In the genomic region with DNA sequence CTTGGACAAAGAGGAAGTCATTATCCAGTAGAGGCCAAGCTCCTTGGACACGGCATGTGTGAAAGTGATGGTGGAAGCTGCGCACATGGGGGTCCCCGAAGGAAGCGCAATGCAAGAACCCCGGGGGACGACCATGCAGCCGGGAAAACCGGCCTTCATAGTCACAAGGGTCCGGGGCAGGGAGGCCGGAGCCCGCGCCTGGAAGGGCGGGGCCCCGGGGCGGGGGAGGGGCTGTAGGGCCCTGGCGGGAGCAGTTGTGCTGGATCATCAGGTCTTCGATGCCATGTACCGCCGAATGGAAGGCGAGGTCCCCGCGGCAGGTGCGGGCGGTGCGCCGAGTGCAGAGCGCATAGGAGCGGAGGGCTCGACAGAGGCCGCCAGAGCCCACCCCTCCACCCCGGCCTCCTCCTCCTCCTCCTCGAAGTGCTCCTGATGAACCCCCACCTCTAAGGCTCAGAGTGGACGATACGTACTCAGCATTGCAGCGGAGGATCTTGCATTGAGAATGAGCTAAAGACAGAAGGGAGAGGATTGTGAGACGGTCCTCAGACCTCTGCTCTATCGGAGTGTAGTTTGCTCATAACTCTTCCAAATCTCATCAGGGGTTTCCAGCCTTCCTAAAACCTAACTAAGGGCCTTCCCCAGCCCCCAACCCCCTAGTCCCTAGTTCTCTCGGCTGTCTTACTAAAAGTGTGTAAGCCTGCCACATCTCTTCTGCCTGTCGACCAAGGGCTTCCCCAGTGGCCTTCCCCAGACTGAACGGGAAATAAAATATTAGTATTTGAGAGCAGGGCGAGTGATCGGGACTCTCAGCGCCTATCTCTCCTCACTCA, we compare ENCODE assay signal across 11 cellular contexts. TPM values are rescaled to one million over a fixed set of nuclear protein-coding genes. Genes with fewer than 3 reads are reported as not detected.
DNase-seq lines count a peak whose midpoint lies in the region; ATAC-seq, FAIRE-seq and TF ChIP-seq lines count a peak whose summit lies in the region.
"Had no signal": no experiment of that assay in that cellular context is flagged by ENCODE, and none has a peak within 500 bp of the region (broad histone marks: within the 10 kb centered on the region; RNA-seq: fewer than 3 reads in every experiment).

No MANE protein-coding gene starts in this region.

- no peaks in the 10 kb centered on the region for H3K79me2 ChIP-seq in OCI-LY7 (ENCODE audit: insufficient read depth, low read depth, low read length)

- peaks cover 78% of the 10 kb centered on the region for H3K27me3 Mint-ChIP-seq in activated CD8-positive, alpha-beta memory T cell treated with anti-CD3 and anti-CD28 coated beads, Interleukin-2, amount 10 ng/mL, durations not matched to agents 7 days and 5 days

- no peak for TF ChIP-seq CTCF in lower lobe of right lung (IDR thresholded peaks at IDR 0.05)
- no peak for TF ChIP-seq CTCF in OCI-LY7 (conservative IDR thresholded peaks at IDR 0.05; ENCODE audit: low read length)

- no peak overlapping the region for H3K4me3 Mint-ChIP-seq in activated CD8-positive, alpha-beta memory T cell treated with anti-CD3 and anti-CD28 coated beads, Interleukin-2, amount 10 ng/mL, durations not matched to agents 7 days and 5 days
- H3K4me3 Mint-ChIP-seq: activated T-helper 1 cell treated with anti-CD3 and anti-CD28 coated beads, Interleukin-12 subunit alpha, Interleukin-12 subunit beta, Interleukin-2, Interleukin-4 antibody, amounts not matched to agents 30 ng/mL and 10 ng/mL and 1 ng/mL, durations not matched to agents 14 hours and 24 hours and 36 hours had no signal

- no peak overlapping the region for H3K9ac ChIP-seq in subcutaneous abdominal adipose tissue (ENCODE audit: low read length in 5 of 5)

- DNase-seq in activated CD8-positive, alpha-beta memory T cell treated with anti-CD3 and anti-CD28 coated beads, Interleukin-2, amount 10 ng/mL, durations not matched to agents 7 days and 5 days = no peak
- DNase-seq in activated CD8-positive, alpha-beta memory T cell treated with anti-CD3 and anti-CD28 coated beads for 24 hours = no peak
- DNase-seq in ecto neural progenitor cell (ENCODE audit: low spot score) = peak; percentile 61
- DNase-seq in lower lobe of right lung = no peak
- no peak for DNase-seq in H54 (ENCODE audit: insufficient read length, low spot score)
- no peak for DNase-seq in OCI-LY7 (ENCODE audit: low spot score)
- DNase-seq in DMS79 treated with DMSO at 0.1 percent for 48 hours (lab: John Stamatoyannopoulos, UW) = no peak

- CTCF ChIA-PET in activated CD8-positive, alpha-beta memory T cell treated with anti-CD3 and anti-CD28 coated beads, Interleukin-2, amount 10 ng/mL, durations not matched to agents 7 days and 5 days (lab: Charles Lee) = interaction anchor here (0.6 to 14.6 kb wide), 6 partner anchors 8 to 185 kb away, joined by 3 to 168 read pairs (median 11); a partner anchor contains a TSS
- CTCF ChIA-PET in OCI-LY7 (lab: Charles Lee; ENCODE audit: unreplicated experiment) = no interaction called here

- FAIRE-seq in H54 (lab: Jason Lieb, UNC) = no peak

- intact Hi-C loops in lower lobe of right lung (cut with DNase I) = no loop called here
- intact Hi-C loops in OCI-LY7 (cut with micrococcal nuclease; ENCODE audit: unreplicated experiment) = no loop called here

- H2AFZ ChIP-seq in OCI-LY7 (ENCODE audit: low read length) = no peak overlapping the region

- POLR2A ChIA-PET in OCI-LY7 (lab: Charles Lee) = interaction anchor here (0.7 kb wide), 2 partner anchors 13 to 33 kb away, joined by 3 read pairs; no protein-coding TSS in a partner anchor

- H3K4me1 ChIP-seq in lower lobe of right lung (peaks cover 8% of the 10 kb centered on the region), subcutaneous abdominal adipose tissue (ENCODE audit: control insufficient read depth in 5 of 5, insufficient read depth in 5 of 5, low read length in 5 of 5) (peaks cover 0 to 10% (median 7%) of the 10 kb centered on the region in 5 donors), OCI-LY7 (ENCODE audit: insufficient read depth, low read length, poor library complexity, severe bottlenecking) (no peaks in the 10 kb centered on the region)

- H4K20me1 ChIP-seq in OCI-LY7 (ENCODE audit: insufficient read depth, low read length) = no peaks in the 10 kb centered on the region

- H3K27me3 ChIP-seq in lower lobe of right lung (ENCODE audit: low read depth) (peaks cover 20% of the 10 kb centered on the region), subcutaneous abdominal adipose tissue (ENCODE audit: control insufficient read depth in 5 of 5, insufficient read depth in 4 of 5, low read length in 5 of 5) (peaks cover 16 to 27% (median 19%) of the 10 kb centered on the region in 5 donors)

- H3K9me2 ChIP-seq in OCI-LY7 (ENCODE audit: insufficient read depth, low read length) = no peaks in the 10 kb centered on the region

- no peak for TF ChIP-seq POLR2A in H54 (IDR thresholded peaks at IDR 0.05; ENCODE audit: low read depth, low read length)

- no peak overlapping the region for H3K27ac Mint-ChIP-seq in activated CD8-positive, alpha-beta memory T cell treated with anti-CD3 and anti-CD28 coated beads, Interleukin-2, amount 10 ng/mL, durations not matched to agents 7 days and 5 days
- H3K27ac Mint-ChIP-seq: activated T-helper 1 cell treated with anti-CD3 and anti-CD28 coated beads, Interleukin-12 subunit alpha, Interleukin-12 subunit beta, Interleukin-2, Interleukin-4 antibody, amounts not matched to agents 30 ng/mL and 10 ng/mL and 1 ng/mL, durations not matched to agents 14 hours and 24 hours and 36 hours had no signal

- no peaks in the 10 kb centered on the region for H3K36me3 Mint-ChIP-seq in activated CD8-positive, alpha-beta memory T cell treated with anti-CD3 and anti-CD28 coated beads, Interleukin-2, amount 10 ng/mL, durations not matched to agents 7 days and 5 days

- H3K36me3 ChIP-seq in lower lobe of right lung (no peaks in the 10 kb centered on the region), subcutaneous abdominal adipose tissue (ENCODE audit: control insufficient read depth in 5 of 5, insufficient read depth in 5 of 5, low read length in 5 of 5) (no peaks in the 10 kb centered on the region), OCI-LY7 (ENCODE audit: insufficient read depth, low read length) (no peaks in the 10 kb centered on the region)

- H3K9me3 Mint-ChIP-seq in activated CD8-positive, alpha-beta memory T cell treated with anti-CD3 and anti-CD28 coated beads, Interleukin-2, amount 10 ng/mL, durations not matched to agents 7 days and 5 days (ENCODE audit: low read depth) = no peaks in the 10 kb centered on the region
- H3K9me3 Mint-ChIP-seq: activated T-helper 1 cell treated with anti-CD3 and anti-CD28 coated beads, Interleukin-12 subunit alpha, Interleukin-12 subunit beta, Interleukin-2, Interleukin-4 antibody, amounts not matched to agents 30 ng/mL and 10 ng/mL and 1 ng/mL, durations not matched to agents 14 hours and 24 hours and 36 hours had no signal

- H3K4me1 Mint-ChIP-seq in activated CD8-positive, alpha-beta memory T cell treated with anti-CD3 and anti-CD28 coated beads, Interleukin-2, amount 10 ng/mL, durations not matched to agents 7 days and 5 days = peaks cover 4% of the 10 kb centered on the region

- H3K4me2 ChIP-seq in OCI-LY7 (ENCODE audit: low read length) = no peak overlapping the region

- no TSS peak for BruUV-seq in OCI-LY7 (replicated peaks; lab: Mats Ljungman, UMichigan)

- H3K9me3 ChIP-seq in lower lobe of right lung (no peaks in the 10 kb centered on the region), subcutaneous abdominal adipose tissue (ENCODE audit: control insufficient read depth in 5 of 5, low read length in 5 of 5) (no peaks in the 10 kb centered on the region), OCI-LY7 (ENCODE audit: low read length) (no peaks in the 10 kb centered on the region)

- peak; percentile 53 for ATAC-seq in activated CD8-positive, alpha-beta memory T cell treated with anti-CD3 and anti-CD28 coated beads, Interleukin-2, amount 10 ng/mL, durations not matched to agents 7 days and 5 days
- peak; percentile 38 to 42 for ATAC-seq in lower lobe of right lung
- ATAC-seq: SK-N-SH treated with all-trans-retinoic acid at 6 μM for 48 hours had no signal

- H3K27ac ChIP-seq in lower lobe of right lung = no peak overlapping the region
- no peak overlapping the region for H3K27ac ChIP-seq in subcutaneous abdominal adipose tissue (ENCODE audit: low read depth, low read length)
- H3K27ac ChIP-seq in OCI-LY7 (ENCODE audit: low read depth, low read length, poor library complexity, severe bottlenecking) = no peak overlapping the region

- H3K4me3 ChIP-seq in lower lobe of right lung (peak overlapping the region; percentile 33), subcutaneous abdominal adipose tissue (ENCODE audit: low read depth in 1 of 5, low read length in 5 of 5) (peak overlapping the region in 4 of 5 donors; percentile 19 to 46 (median 26)), OCI-LY7 (ENCODE audit: low read depth, low read length, poor library complexity, severe bottlenecking) (no peak overlapping the region)

RNA-seq across cellular contexts. Expression of a gene that starts 2.1 kb away (rescaled TPM):
- not detected for total RNA-seq in activated CD8-positive, alpha-beta memory T cell treated with anti-CD3 and anti-CD28 coated beads, Interleukin-2, amount 10 ng/mL, durations not matched to agents 7 days and 5 days
- total RNA-seq in lower lobe of right lung (not detected), OCI-LY7 (2022) (not detected in 2 replicates)
- not detected in 2 replicates for total RNA-seq in OCI-LY7 (2014; rRNA removed; shearing (Covaris generic))
- total RNA-seq: activated T-helper 1 cell treated with anti-CD3 and anti-CD28 coated beads, Interleukin-12 subunit alpha, Interleukin-12 subunit beta, Interleukin-2, Interleukin-4 antibody, amounts not matched to agents 30 ng/mL and 10 ng/mL and 1 ng/mL, durations not matched to agents 14 hours and 24 hours and 36 hours; lung microvascular endothelial cell had no signal

RNA-seq across cellular contexts. Expression of a gene that starts 23.1 kb away (rescaled TPM):
- total RNA-seq in activated CD8-positive, alpha-beta memory T cell treated with anti-CD3 and anti-CD28 coated beads, Interleukin-2, amount 10 ng/mL, durations not matched to agents 7 days and 5 days = 100 to 1,000 TPM; 127 to 207 TPM
- total RNA-seq in lower lobe of right lung (1,554 TPM), OCI-LY7 (2022) (50.3 and 76.8 TPM in 2 replicates)
- total RNA-seq in OCI-LY7 (2014; rRNA removed; shearing (Covaris generic)) = 99.9 and 144 TPM in 2 replicates

RNA-seq across cellular contexts. Expression of a gene that starts 55.0 kb away (rescaled TPM):
- 10 to 100 TPM; 23.5 to 29.1 TPM for total RNA-seq in activated CD8-positive, alpha-beta memory T cell treated with anti-CD3 and anti-CD28 coated beads, Interleukin-2, amount 10 ng/mL, durations not matched to agents 7 days and 5 days
- total RNA-seq in lower lobe of right lung = 25.4 TPM
- total RNA-seq in OCI-LY7 (2014; rRNA removed; shearing (Covaris generic)) = 19.8 and 29.8 TPM in 2 replicates
- 27.3 and 30.7 TPM in 2 replicates for total RNA-seq in OCI-LY7 (2022)

RNA-seq across cellular contexts. Expression of a gene that starts 55.1 kb away (rescaled TPM):
- total RNA-seq in activated CD8-positive, alpha-beta memory T cell treated with anti-CD3 and anti-CD28 coated beads, Interleukin-2, amount 10 ng/mL, durations not matched to agents 7 days and 5 days = 1 to 10 TPM; 3.8 to 4.6 TPM
- total RNA-seq in lower lobe of right lung (0.41 TPM), OCI-LY7 (2022) (4.5 and 4.8 TPM in 2 replicates)
- 0.62 and 1.9 TPM in 2 replicates for total RNA-seq in OCI-LY7 (2014; rRNA removed; shearing (Covaris generic))
